Comparison of ENCODE assay signal across 8 cellular contexts in genomic region chr3:195634426-195635261, GRCh38. TPM values are rescaled to one million over a fixed set of nuclear protein-coding genes. Genes with fewer than 3 reads are reported as not detected.
DNase-seq lines count a peak whose midpoint lies in the region; ATAC-seq and TF ChIP-seq lines count a peak whose summit lies in the region.
"Not testable (repeated sequence)": the region's sequence is repeated elsewhere in the genome, so short reads cannot be mapped to it uniquely, and the experiment has no call there.

No MANE protein-coding gene starts in this region.

- not testable (repeated sequence) for H3K9me3 Mint-ChIP-seq in activated T-helper 2 cell treated with anti-CD3 and anti-CD28 coated beads, Interferon-gamma antibody, Interleukin-2, Interleukin-4, amounts not matched to agents 10 μg/mL and 5 μg/mL and 100 μg/mL, durations not matched to agents 14 hours and 24 hours and 36 hours; naive B cell

- TF ChIP-seq CTCF in DOHH2 (IDR thresholded peaks at IDR 0.05; ENCODE audit: low read depth, low read length, poor library complexity, severe bottlenecking); PC-9 (conservative IDR thresholded peaks at IDR 0.05); fibroblast of pulmonary artery (IDR thresholded peaks at IDR 0.05; ENCODE audit: low read length, missing control alignments): not testable (repeated sequence)

- H3K27ac ChIP-seq in DOHH2 (ENCODE audit: low read depth, low read length), result not testable (repeated sequence)
- peak overlapping the region; percentile 57 for H3K27ac ChIP-seq in PC-9

- H3K27me3 ChIP-seq in DOHH2 (ENCODE audit: control insufficient read depth, low read length); PC-9 (ENCODE audit: insufficient read depth, low read depth): not testable (repeated sequence)

- POLR2A ChIA-PET in PC-9 (lab: Charles Lee; ENCODE audit: unreplicated experiment), result interaction anchor here (0.6 kb wide), 1 partner anchor 704 kb away, joined by 4 read pairs; no protein-coding TSS in a partner anchor

- H3K36me3 ChIP-seq in DOHH2 (ENCODE audit: control insufficient read depth, low read length); PC-9 (ENCODE audit: low read depth): not testable (repeated sequence)

- not testable (repeated sequence) for H3F3A ChIP-seq in DOHH2 (ENCODE audit: control insufficient read depth, insufficient read depth); PC-9 (ENCODE audit: insufficient read depth, low read depth)

- H3K9me2 ChIP-seq in DOHH2 (replicated peaks; ENCODE audit: control insufficient read depth, low read length); PC-9 (ENCODE audit: insufficient read depth): not testable (repeated sequence)

- H3K4me1 Mint-ChIP-seq in activated T-helper 2 cell treated with anti-CD3 and anti-CD28 coated beads, Interferon-gamma antibody, Interleukin-2, Interleukin-4, amounts not matched to agents 10 μg/mL and 5 μg/mL and 100 μg/mL, durations not matched to agents 14 hours and 24 hours and 36 hours (ENCODE audit: low read depth), result peaks cover 32% of the 10 kb centered on the region
- peaks cover 0 to 11% (median 0%) of the 10 kb centered on the region in 3 donors for H3K4me1 Mint-ChIP-seq in naive B cell

- not testable (repeated sequence) for H3K4me2 ChIP-seq in DOHH2 (ENCODE audit: low read length)
- H3K4me2 ChIP-seq in PC-9, result peak overlapping the region; percentile 49

- H4K20me1 ChIP-seq in DOHH2 (ENCODE audit: control insufficient read depth, insufficient read depth, low read depth, low read length); PC-9 (ENCODE audit: insufficient read depth): not testable (repeated sequence)

- peak overlapping the region; percentile 50 for H3K4me3 ChIP-seq in DOHH2 (ENCODE audit: low read length)
- peak overlapping the region; percentile 56; the same call in 1 of the 2 replicates for H3K4me3 ChIP-seq in PC-9
- peak overlapping the region; percentile 52 for H3K4me3 ChIP-seq in fibroblast of pulmonary artery (replicated peaks; ENCODE audit: low read depth, low read length)

- DNase-seq in PC-9 (peak in 1 of 2 experiments; percentile 66), naive B cell (peak; percentile 65)
- DNase-seq in activated T-helper 2 cell treated with anti-CD3 and anti-CD28 coated beads, Interferon-gamma antibody, Interleukin-2, Interleukin-4, amounts not matched to agents 10 μg/mL and 5 μg/mL and 100 μg/mL, durations not matched to agents 14 hours and 24 hours and 36 hours (ENCODE audit: low spot score), result peak; percentile 64
- not testable (repeated sequence) for DNase-seq in fibroblast of pulmonary artery (ENCODE audit: low read depth)
- peak; percentile 75 for DNase-seq in stimulated activated CD8-positive, alpha-beta memory T cell treated with anti-CD3 and anti-CD28 coated beads, Interleukin-4, amount 100 ng/mL, for 48 hours

- peak; percentile 88 for ATAC-seq in GM21423 (IDR thresholded peaks at IDR 0.05; ENCODE audit: unreplicated experiment)
- peak; percentile 94 for ATAC-seq in HG03066 (IDR thresholded peaks at IDR 0.05; ENCODE audit: low read depth, unreplicated experiment)
- peak; percentile 95 for ATAC-seq in naive B cell (ENCODE audit: low read depth in 2 of 2)

- not testable (repeated sequence) for H2AFZ ChIP-seq in PC-9

- peaks cover 22% of the 10 kb centered on the region for H3K36me3 Mint-ChIP-seq in activated T-helper 2 cell treated with anti-CD3 and anti-CD28 coated beads, Interferon-gamma antibody, Interleukin-2, Interleukin-4, amounts not matched to agents 10 μg/mL and 5 μg/mL and 100 μg/mL, durations not matched to agents 14 hours and 24 hours and 36 hours (ENCODE audit: low read depth)
- H3K36me3 Mint-ChIP-seq in naive B cell, result not testable (repeated sequence)

- not testable (repeated sequence) for H3K79me2 ChIP-seq in DOHH2 (ENCODE audit: control insufficient read depth, low read length)
- H3K79me2 ChIP-seq in PC-9 (ENCODE audit: low read depth), result peaks cover 11% of the 10 kb centered on the region

- BruUV-seq in PC-9 (replicated peaks; lab: Mats Ljungman, UMichigan), result TSS peak; percentile 87

- not testable (repeated sequence) for H3K27me3 Mint-ChIP-seq in activated T-helper 2 cell treated with anti-CD3 and anti-CD28 coated beads, Interferon-gamma antibody, Interleukin-2, Interleukin-4, amounts not matched to agents 10 μg/mL and 5 μg/mL and 100 μg/mL, durations not matched to agents 14 hours and 24 hours and 36 hours (ENCODE audit: low read depth); naive B cell

- not testable (repeated sequence) for H3K9me3 ChIP-seq in DOHH2 (ENCODE audit: control insufficient read depth, insufficient read depth, low read length); PC-9 (ENCODE audit: insufficient read depth, low read depth)

- not testable (repeated sequence) for H3K4me1 ChIP-seq in DOHH2 (ENCODE audit: control insufficient read depth, low read length); PC-9 (replicated peaks; ENCODE audit: insufficient read depth)

- intact Hi-C loops in PC-9 (cut with micrococcal nuclease; ENCODE audit: unreplicated experiment); activated T-helper 2 cell treated with anti-CD3 and anti-CD28 coated beads, Interferon-gamma antibody, Interleukin-2, Interleukin-4, amounts not matched to agents 10 μg/mL and 5 μg/mL and 100 μg/mL, durations not matched to agents 14 hours and 24 hours and 36 hours (cut with micrococcal nuclease): not testable (repeated sequence)

- not testable (repeated sequence) for H3K27ac Mint-ChIP-seq in activated T-helper 2 cell treated with anti-CD3 and anti-CD28 coated beads, Interferon-gamma antibody, Interleukin-2, Interleukin-4, amounts not matched to agents 10 μg/mL and 5 μg/mL and 100 μg/mL, durations not matched to agents 14 hours and 24 hours and 36 hours; naive B cell

- CTCF ChIA-PET in PC-9 (lab: Charles Lee), result interaction anchor here (0.6 kb wide), 1 partner anchor 255 kb away, joined by 4 read pairs; no protein-coding TSS in a partner anchor

- H3K4me3 Mint-ChIP-seq in activated T-helper 2 cell treated with anti-CD3 and anti-CD28 coated beads, Interferon-gamma antibody, Interleukin-2, Interleukin-4, amounts not matched to agents 10 μg/mL and 5 μg/mL and 100 μg/mL, durations not matched to agents 14 hours and 24 hours and 36 hours (ENCODE audit: low read depth), result peak overlapping the region; percentile 21
- H3K4me3 Mint-ChIP-seq in naive B cell, result peak overlapping the region in 3 of 8 donors; percentile 9 to 56 (median 52)

RNA-seq across cellular contexts. Expression of gene APOD, which starts 50.9 kb away (rescaled TPM):
- total RNA-seq in PC-9 (2021), result 0.48 TPM in 1 of 2 replicates, not detected in the other
- total RNA-seq in activated T-helper 2 cell treated with anti-CD3 and anti-CD28 coated beads, Interferon-gamma antibody, Interleukin-2, Interleukin-4, amounts not matched to agents 10 μg/mL and 5 μg/mL and 100 μg/mL, durations not matched to agents 14 hours and 24 hours and 36 hours, result 0.87 and 1.3 TPM in 2 replicates
- polyA plus RNA-seq in naive B cell (ENCODE audit: low read depth in 6 of 6), result 1 to 10 TPM in 3 of 6 donors, under 1 TPM in 2, not detected in 1; 0.25 to 3.5 (median 1.9) TPM
